ENCODE assay signal across 27 cellular contexts in the genomic region with DNA sequence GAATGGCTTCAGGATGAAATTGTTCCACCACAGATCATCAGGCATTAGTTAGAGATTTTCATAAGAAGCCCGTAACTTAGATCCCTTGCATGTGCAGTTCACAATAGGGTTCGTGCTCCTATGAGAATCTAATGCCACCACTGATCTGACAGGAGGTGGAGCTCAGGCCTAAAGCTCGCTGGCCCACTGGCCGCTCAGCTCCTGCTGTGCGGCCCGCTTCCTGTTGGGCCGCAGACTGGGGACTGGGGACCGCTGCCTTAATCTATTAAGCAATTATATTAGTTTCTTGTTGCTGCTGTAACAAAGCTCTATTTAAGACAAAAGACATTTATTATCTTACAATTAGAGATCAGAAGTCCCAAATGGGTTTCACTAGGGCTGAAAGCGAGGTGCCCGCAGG.
"Had no signal": no experiment of that assay in that cellular context is flagged by ENCODE, and none has a peak within 500 bp of the region (broad histone marks: within the 10 kb centered on the region; RNA-seq: fewer than 3 reads in every experiment).

No MANE protein-coding gene starts in this region.

- H2AFZ ChIP-seq: neural progenitor cell, parathyroid adenoma had no signal

- H3K27me3 ChIP-seq: neural progenitor cell, ovary, right lobe of liver, sigmoid colon, stomach, thyroid gland, tibial nerve, upper lobe of left lung, vagina had no signal

- H3K79me2 ChIP-seq: parathyroid adenoma had no signal

- H3K27me3 Mint-ChIP-seq: progenitor cell of endocrine pancreas had no signal

- H3K27ac ChIP-seq: neural progenitor cell, ovary, parathyroid adenoma, psoas muscle, right lobe of liver, sigmoid colon, stomach, thoracic aorta, thyroid gland, tibial nerve, upper lobe of left lung, vagina had no signal

- DNase-seq: occipital lobe; ovary; posterior cingulate gyrus; psoas muscle; right cardiac atrium; right lobe of liver; sigmoid colon; small intestine; stimulated activated CD4-positive, alpha-beta T cell treated with anti-CD3 and anti-CD28 coated beads, Interleukin-15, amount 100 ng/mL, for 24 hours; stimulated activated CD4-positive, alpha-beta T cell treated with anti-CD3 and anti-CD28 coated beads, Interleukin-2, amount 100 ng/mL, for 24 hours; stimulated activated CD4-positive, alpha-beta T cell treated with anti-CD3 and anti-CD28 coated beads, Interleukin-2, amount 100 ng/mL, for 48 hours; stimulated activated CD4-positive, alpha-beta T cell treated with anti-CD3 and anti-CD28 coated beads, Interleukin-4, amount 100 ng/mL, for 24 hours; stimulated activated naive B cell treated with anti-CD40 and anti-IgM and Interleukin-4, amounts not matched to agents 10 μg/mL and 1 μg/mL and 100 μg/mL, for 72 hours; stimulated activated naive CD4-positive, alpha-beta T cell treated with Interleukin-2 at 50 U/mL for 16 hours; stomach; thyroid gland; trophoblast cell had no signal

- H3K4me3 Mint-ChIP-seq: nephron; neural progenitor cell; stimulated activated effector memory CD8-positive, alpha-beta T cell treated with anti-CD3 and anti-CD28 coated beads, Interleukin-12 subunit alpha, Interleukin-12 subunit beta, amount 100 ng/mL, for 72 hours; stimulated activated naive B cell treated with anti-CD40 and anti-IgM and Interleukin-4, amounts not matched to agents 10 μg/mL and 1 μg/mL and 100 μg/mL, for 72 hours; stimulated activated naive CD8-positive, alpha-beta T cell treated with anti-CD3 and anti-CD28 coated beads, Interleukin-15, Interleukin-2, amounts not matched to agents 100 ng/mL and 50 ng/mL, for 24 hours had no signal

- H3K9me3 Mint-ChIP-seq: nephron; stimulated activated naive CD8-positive, alpha-beta T cell treated with anti-CD3 and anti-CD28 coated beads, Interleukin-15, Interleukin-2, amounts not matched to agents 100 ng/mL and 50 ng/mL, for 24 hours had no signal

- H3K4me1 Mint-ChIP-seq: nephron; neural progenitor cell; stimulated activated effector memory CD8-positive, alpha-beta T cell treated with anti-CD3 and anti-CD28 coated beads, Interleukin-12 subunit alpha, Interleukin-12 subunit beta, amount 100 ng/mL, for 72 hours; stimulated activated naive B cell treated with anti-CD40 and anti-IgM and Interleukin-4, amounts not matched to agents 10 μg/mL and 1 μg/mL and 100 μg/mL, for 72 hours had no signal

- H3K4me1 ChIP-seq: neural progenitor cell, parathyroid adenoma, psoas muscle, right lobe of liver, stomach, thyroid gland, tibial nerve, upper lobe of left lung had no signal

- H3K36me3 Mint-ChIP-seq: stimulated activated effector memory CD8-positive, alpha-beta T cell treated with anti-CD3 and anti-CD28 coated beads, Interleukin-12 subunit alpha, Interleukin-12 subunit beta, amount 100 ng/mL, for 72 hours; stimulated activated naive B cell treated with anti-CD40 and anti-IgM and Interleukin-4, amounts not matched to agents 10 μg/mL and 1 μg/mL and 100 μg/mL, for 72 hours had no signal

- ATAC-seq: psoas muscle; right cardiac atrium; right lobe of liver; stimulated activated effector memory CD8-positive, alpha-beta T cell treated with anti-CD3 and anti-CD28 coated beads, Interleukin-12 subunit alpha, Interleukin-12 subunit beta, amount 100 ng/mL, for 72 hours; stimulated activated naive B cell treated with anti-CD40 and anti-IgM and Interleukin-4, amounts not matched to agents 10 μg/mL and 1 μg/mL and 100 μg/mL, for 72 hours had no signal

- H3K27ac Mint-ChIP-seq: nephron; neural progenitor cell; progenitor cell of endocrine pancreas; stimulated activated effector memory CD8-positive, alpha-beta T cell treated with anti-CD3 and anti-CD28 coated beads, Interleukin-12 subunit alpha, Interleukin-12 subunit beta, amount 100 ng/mL, for 72 hours; stimulated activated naive B cell treated with anti-CD40 and anti-IgM and Interleukin-4, amounts not matched to agents 10 μg/mL and 1 μg/mL and 100 μg/mL, for 72 hours; stimulated activated naive CD8-positive, alpha-beta T cell treated with anti-CD3 and anti-CD28 coated beads, Interleukin-15, Interleukin-2, amounts not matched to agents 100 ng/mL and 50 ng/mL, for 24 hours had no signal

- H3K4me3 ChIP-seq: neural progenitor cell, ovary, psoas muscle, right lobe of liver, sigmoid colon, stomach, thoracic aorta, thyroid gland, tibial nerve, upper lobe of left lung, vagina had no signal

- H3K9ac ChIP-seq: neural progenitor cell, parathyroid adenoma had no signal

- H3K36me3 ChIP-seq: neural progenitor cell, ovary, right lobe of liver, sigmoid colon, stomach, thoracic aorta, thyroid gland, tibial nerve, upper lobe of left lung, vagina had no signal

- H3K4me2 ChIP-seq: neural progenitor cell had no signal

- H3K9me3 ChIP-seq: ovary, psoas muscle, right lobe of liver, sigmoid colon, stomach, thoracic aorta, thyroid gland, tibial nerve, upper lobe of left lung, vagina had no signal
